In the genomic region with DNA sequence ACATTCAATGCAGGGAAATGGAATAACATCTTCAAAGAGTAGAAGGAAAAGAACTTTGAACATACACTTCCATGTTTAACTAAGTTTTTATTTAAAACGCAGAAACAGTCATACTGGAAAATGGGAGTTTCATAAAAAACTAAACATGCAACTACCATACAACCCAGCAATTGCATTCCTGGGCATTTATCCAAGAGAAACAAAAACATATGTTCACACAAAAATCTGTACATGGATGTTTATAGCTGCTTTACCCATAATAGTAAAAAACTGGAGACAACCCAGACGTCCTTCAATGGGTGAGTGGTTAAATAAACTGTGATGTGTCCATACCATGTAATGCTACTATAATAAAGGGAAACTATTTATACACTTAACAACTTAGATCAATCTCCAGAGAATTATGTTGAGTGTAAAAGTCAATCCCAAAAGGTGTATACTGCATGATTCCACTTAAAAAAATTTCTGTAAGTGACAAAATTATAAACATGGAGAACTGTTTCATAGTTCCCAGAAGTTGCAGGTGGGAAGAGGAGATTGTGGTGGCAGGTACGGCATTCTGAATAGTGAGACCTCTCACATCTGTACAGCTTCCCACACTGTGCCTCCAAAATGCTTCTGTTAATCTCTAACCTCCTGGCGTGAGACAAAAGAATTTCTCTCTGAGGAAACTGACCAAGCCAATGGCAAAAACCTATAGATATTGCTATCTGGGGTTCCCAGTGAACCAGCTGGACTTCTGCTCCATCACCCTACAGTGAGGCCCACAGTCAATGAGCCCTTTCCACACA, we compare ENCODE assay signal across 23 cellular contexts. TPM values are rescaled to one million over a fixed set of nuclear protein-coding genes. Genes with fewer than 3 reads are reported as not detected.
DNase-seq lines count a peak whose midpoint lies in the region; ATAC-seq and TF ChIP-seq lines count a peak whose summit lies in the region.
"Had no signal": no experiment of that assay in that cellular context is flagged by ENCODE, and none has a peak within 500 bp of the region (broad histone marks: within the 10 kb centered on the region; RNA-seq: fewer than 3 reads in every experiment).

No MANE protein-coding gene starts in this region.

- H3K9me3 Mint-ChIP-seq in CD4-positive, alpha-beta memory T cell = no peaks in the 10 kb centered on the region
- H3K9me3 Mint-ChIP-seq in stimulated activated effector memory CD8-positive, alpha-beta T cell treated with anti-CD3 and anti-CD28 coated beads, Interleukin-12 subunit alpha, Interleukin-12 subunit beta, amount 100 ng/mL, for 72 hours = no peaks in the 10 kb centered on the region
- H3K9me3 Mint-ChIP-seq: activated T-helper 2 cell treated with anti-CD3 and anti-CD28 coated beads, Interferon-gamma antibody, Interleukin-2, Interleukin-4, amounts not matched to agents 10 μg/mL and 5 μg/mL and 100 μg/mL, durations not matched to agents 14 hours and 24 hours and 36 hours had no signal

- H3K4me3 ChIP-seq in AG10803 (ENCODE audit: low read length) (no peak overlapping the region), body of pancreas (no peak overlapping the region), lung (no peak overlapping the region)
- no peak overlapping the region for H3K4me3 ChIP-seq in CD4-positive, alpha-beta memory T cell (ENCODE audit: low read length in 2 of 2)
- H3K4me3 ChIP-seq: esophagus squamous epithelium, MG63, right lobe of liver, stomach, transverse colon had no signal

- peaks cover 23 to 57% (median 32%) of the 10 kb centered on the region in 4 donors for H3K4me1 Mint-ChIP-seq in CD4-positive, alpha-beta memory T cell
- peaks cover 32% of the 10 kb centered on the region for H3K4me1 Mint-ChIP-seq in stimulated activated effector memory CD8-positive, alpha-beta T cell treated with anti-CD3 and anti-CD28 coated beads, Interleukin-12 subunit alpha, Interleukin-12 subunit beta, amount 100 ng/mL, for 72 hours

- no peak overlapping the region for H3K4me3 Mint-ChIP-seq in CD4-positive, alpha-beta memory T cell
- H3K4me3 Mint-ChIP-seq in stimulated activated effector memory CD8-positive, alpha-beta T cell treated with anti-CD3 and anti-CD28 coated beads, Interleukin-12 subunit alpha, Interleukin-12 subunit beta, amount 100 ng/mL, for 72 hours = no peak overlapping the region
- H3K4me3 Mint-ChIP-seq: nephron progenitor cell had no signal

- peaks cover 0 to 3% of the 10 kb centered on the region in 2 donors for H3K36me3 Mint-ChIP-seq in CD4-positive, alpha-beta memory T cell
- peaks cover 5% of the 10 kb centered on the region for H3K36me3 Mint-ChIP-seq in stimulated activated effector memory CD8-positive, alpha-beta T cell treated with anti-CD3 and anti-CD28 coated beads, Interleukin-12 subunit alpha, Interleukin-12 subunit beta, amount 100 ng/mL, for 72 hours

- H3K9me3 ChIP-seq in CD4-positive, alpha-beta memory T cell (ENCODE audit: control insufficient read depth in 1 of 2, low read length in 2 of 2) = no peaks in the 10 kb centered on the region
- H3K9me3 ChIP-seq in body of pancreas = no peaks in the 10 kb centered on the region
- no peaks in the 10 kb centered on the region for H3K9me3 ChIP-seq in lung (ENCODE audit: control insufficient read depth in 2 of 2, insufficient read depth in 1 of 2, low read length in 1 of 2)
- H3K9me3 ChIP-seq: esophagus squamous epithelium, MG63, right lobe of liver, SK-N-SH, stomach, transverse colon had no signal

- peak overlapping the region in 4 of 7 donors; percentile 46 to 86 (median 54) for H3K27ac Mint-ChIP-seq in CD4-positive, alpha-beta memory T cell
- H3K27ac Mint-ChIP-seq in stimulated activated effector memory CD8-positive, alpha-beta T cell treated with anti-CD3 and anti-CD28 coated beads, Interleukin-12 subunit alpha, Interleukin-12 subunit beta, amount 100 ng/mL, for 72 hours = no peak overlapping the region
- H3K27ac Mint-ChIP-seq: activated T-helper 2 cell treated with anti-CD3 and anti-CD28 coated beads, Interferon-gamma antibody, Interleukin-2, Interleukin-4, amounts not matched to agents 10 μg/mL and 5 μg/mL and 100 μg/mL, durations not matched to agents 14 hours and 24 hours and 36 hours; nephron progenitor cell had no signal

- no peaks in the 10 kb centered on the region for H3K27me3 Mint-ChIP-seq in CD4-positive, alpha-beta memory T cell

- intact Hi-C loops in CD4-positive, alpha-beta memory T cell (cut with micrococcal nuclease) = loop anchor here (10.0 kb wide), 1 partner anchor 417 kb away; no protein-coding TSS in a partner anchor
- intact Hi-C loops in body of pancreas (cut with DNase I) = no loop called here

- CTCF ChIA-PET in CD4-positive, alpha-beta memory T cell (lab: Charles Lee; ENCODE audit: partially characterized antibody) = interaction anchor here (1.0 to 9.8 kb wide), 3 partner anchors 15 to 38 kb away, joined by 4 to 95 read pairs (median 7); no protein-coding TSS in a partner anchor

- DNase-seq in AG10803 (ENCODE audit: low read depth) (peak; percentile 42), body of pancreas (peak; percentile 54 to 72 (median 66)), lung (ENCODE audit: low spot score) (peak; percentile 10), dermis blood vessel endothelial cell (no peak), NCI-H146 treated with DMSO at 0.1 percent for 48 hours (lab: John Stamatoyannopoulos, UW; ENCODE audit: unreplicated experiment) (no peak), HPDE6-E6E7 (ENCODE audit: extremely low spot score) (no peak)
- no peak for DNase-seq in CD4-positive, alpha-beta memory T cell
- no peak for DNase-seq in stimulated activated effector memory CD8-positive, alpha-beta T cell treated with anti-CD3 and anti-CD28 coated beads, Interleukin-12 subunit alpha, Interleukin-12 subunit beta, amount 100 ng/mL, for 72 hours (ENCODE audit: low spot score in 2 of 2)
- DNase-seq: activated CD4-positive, alpha-beta T cell treated with anti-CD3 and anti-CD28 coated beads for 48 hours; DMS153; esophagus squamous epithelium; islet precursor cell; KBM-7; left ventricle myocardium superior; NCI-H146; nephron progenitor cell; posterior cingulate gyrus; right lobe of liver; SK-N-SH; transverse colon had no signal

- no peaks in the 10 kb centered on the region for H3K27me3 ChIP-seq in CD4-positive, alpha-beta memory T cell (ENCODE audit: insufficient read depth, low read length)
- H3K27me3 ChIP-seq in body of pancreas (no peaks in the 10 kb centered on the region), lung (ENCODE audit: control insufficient read depth, insufficient read depth) (no peaks in the 10 kb centered on the region)
- H3K27me3 ChIP-seq: MG63, right lobe of liver, stomach, transverse colon had no signal

- H3K36me3 ChIP-seq in CD4-positive, alpha-beta memory T cell (ENCODE audit: insufficient read depth, low read length) = no peaks in the 10 kb centered on the region
- no peaks in the 10 kb centered on the region for H3K36me3 ChIP-seq in body of pancreas (replicated peaks in 1 of 2; ENCODE audit: insufficient read depth in 1 of 2, low read depth in 2 of 2)
- no peaks in the 10 kb centered on the region for H3K36me3 ChIP-seq in lung (ENCODE audit: control insufficient read depth in 2 of 2, insufficient read depth in 2 of 2, low read length in 2 of 2)
- H3K36me3 ChIP-seq: esophagus squamous epithelium, MG63, right lobe of liver, stomach, transverse colon had no signal

- 26 to 30% methylated on average over 4 of the region's 4 CpGs for WGBS in body of pancreas, 2 donors
- WGBS in lung, 2 donors = 79 to 82% methylated on average over 4 of the region's 4 CpGs

- POLR2A ChIA-PET in CD4-positive, alpha-beta memory T cell (lab: Charles Lee; ENCODE audit: partially characterized antibody) = interaction anchor here (9.2 kb wide), 1 partner anchor 35 kb away, joined by 113 read pairs; no protein-coding TSS in a partner anchor

- H3K4me1 ChIP-seq in CD4-positive, alpha-beta memory T cell (ENCODE audit: insufficient read depth, low read length) = peaks cover 26% of the 10 kb centered on the region
- H3K4me1 ChIP-seq in body of pancreas (peaks cover 36% of the 10 kb centered on the region), lung (ENCODE audit: control insufficient read depth in 2 of 2, insufficient read depth in 2 of 2, low read length in 2 of 2) (no peaks in the 10 kb centered on the region)
- H3K4me1 ChIP-seq: right lobe of liver, transverse colon had no signal

- TF ChIP-seq CTCF in AG10803 (conservative IDR thresholded peaks at IDR 0.05; ENCODE audit: low read length) (no peak), body of pancreas (IDR thresholded peaks at IDR 0.05) (peak in 1 of 7 experiments; percentile 15), lung (IDR thresholded peaks at IDR 0.05; ENCODE audit: control extremely low read depth, extremely low read depth) (no peak)

- TF ChIP-seq POLR2A in body of pancreas (IDR thresholded peaks at IDR 0.05) = no peak

- peak; percentile 84 for ATAC-seq in body of pancreas
- no peak for ATAC-seq in lung (ENCODE audit: insufficient read depth, low FRiP score)
- ATAC-seq in stimulated activated effector memory CD8-positive, alpha-beta T cell treated with anti-CD3 and anti-CD28 coated beads, Interleukin-12 subunit alpha, Interleukin-12 subunit beta, amount 100 ng/mL, for 72 hours = no peak
- ATAC-seq: left ventricle myocardium superior, right lobe of liver had no signal

- no peak overlapping the region for H3K27ac ChIP-seq in CD4-positive, alpha-beta memory T cell (ENCODE audit: low read depth, low read length)
- H3K27ac ChIP-seq in body of pancreas (peak overlapping the region in 3 of 4 donors; percentile 41 to 70 (median 51)), lung (ENCODE audit: low read depth in 1 of 2, low read length in 1 of 2) (no peak overlapping the region)
- H3K27ac ChIP-seq: esophagus squamous epithelium, right lobe of liver, stomach, transverse colon had no signal

RNA-seq across cellular contexts. Expression of a gene that starts 23.1 kb away (rescaled TPM):
- 100 to 1,000 TPM; 144 to 153 TPM for total RNA-seq in CD4-positive, alpha-beta memory T cell
- polyA plus RNA-seq in CD4-positive, alpha-beta memory T cell = 100 to 1,000 TPM; 494 to 667 TPM
- total RNA-seq in body of pancreas = 10 to 100 TPM in 1 of 2 donors, 1 to 10 TPM in 1; 2.9 to 25.4 TPM
- 10 to 100 TPM; 18.5 to 35.6 TPM for total RNA-seq in lung
- polyA plus RNA-seq in lung = 10 to 100 TPM; 57.7 to 61.6 TPM
- total RNA-seq in dermis blood vessel endothelial cell = 22.2 and 49.4 TPM in 2 replicates

RNA-seq across cellular contexts. Expression of a gene that starts 40.8 kb away (rescaled TPM):
- total RNA-seq in CD4-positive, alpha-beta memory T cell = 10 to 100 TPM; 54.5 to 56.8 TPM
- 10 to 100 TPM; 33.2 to 35.8 TPM for polyA plus RNA-seq in CD4-positive, alpha-beta memory T cell
- total RNA-seq in body of pancreas = 10 to 100 TPM; 20.4 to 23.3 TPM
- 10 to 100 TPM in 1 of 2 donors, 1 to 10 TPM in 1; 4.2 to 15.4 TPM for total RNA-seq in lung
- polyA plus RNA-seq in lung = 10 to 100 TPM; 11.4 to 15.4 TPM
- total RNA-seq in dermis blood vessel endothelial cell = 58.9 and 73.0 TPM in 2 replicates

Comparison
In these comparisons a context has a peak if more than half of its experiments do, and no peak if none do; other contexts are left out.
1. DNase-seq: peak in AG10803 (single experiment), body of pancreas (4 of 4) and lung (single experiment); none in CD4-positive, alpha-beta memory T cell (0 of 5), dermis blood vessel endothelial cell (single experiment), NCI-H146 treated with DMSO at 0.1 percent for 48 hours (single experiment), HPDE6-E6E7 (single experiment) and stimulated activated effector memory CD8-positive, alpha-beta T cell treated with anti-CD3 and anti-CD28 coated beads, Interleukin-12 subunit alpha, Interleukin-12 subunit beta, amount 100 ng/mL, for 72 hours (0 of 2).
2. H3K27ac ChIP-seq: peak in body of pancreas (3 of 4); none in CD4-positive, alpha-beta memory T cell (single experiment) and lung (0 of 2).